Comparison of ENCODE assay signal across 3 cellular contexts in the genomic region with DNA sequence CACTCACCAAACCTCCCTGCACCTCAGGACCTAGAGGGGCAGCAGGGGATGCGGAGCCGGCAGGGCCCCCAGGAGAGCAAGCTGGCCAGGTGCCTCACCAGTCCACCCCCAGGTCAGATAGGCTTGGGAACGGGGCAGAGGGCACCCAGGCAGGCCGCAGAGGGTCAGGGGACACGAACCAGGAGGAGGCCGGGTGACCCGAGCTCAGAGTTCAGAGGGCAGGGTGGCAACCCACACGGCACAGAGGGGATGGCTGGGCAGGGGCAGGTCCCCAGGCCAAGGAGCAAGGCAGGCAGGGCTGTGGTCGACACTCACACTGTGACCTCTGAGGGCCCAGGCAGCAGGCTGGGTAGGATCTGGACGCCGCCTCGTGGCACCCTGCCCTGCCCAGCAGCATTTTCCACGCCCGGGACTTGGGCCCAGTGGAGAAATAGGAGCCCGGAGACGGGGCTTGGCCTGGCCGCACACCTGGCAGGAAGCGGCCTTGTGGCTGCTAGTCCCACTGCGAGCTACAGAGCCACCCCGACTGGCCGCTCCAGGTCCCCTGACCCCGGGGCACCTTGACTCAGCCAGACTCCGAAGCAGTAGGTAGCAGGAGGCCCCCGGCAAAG.
TF ChIP-seq lines count a peak whose summit lies in the region.

No MANE protein-coding gene starts in this region.

TF ChIP-seq in HCT116, 20 proteins besides CTCF, POLR2A, EP300 and RAD21:
- TF ChIP-seq, protein P1, sequence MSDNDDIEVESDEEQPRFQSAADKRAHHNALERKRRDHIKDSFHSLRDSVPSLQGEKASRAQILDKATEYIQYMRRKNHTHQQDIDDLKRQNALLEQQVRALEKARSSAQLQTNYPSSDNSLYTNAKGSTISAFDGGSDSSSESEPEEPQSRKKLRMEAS (IDR thresholded peaks at IDR 0.05), result no peak

TF ChIP-seq in HepG2, 621 proteins besides CTCF, POLR2A, EP300 and RAD21 (continues in another document):
- no peak for TF ChIP-seq CHD2 (IDR thresholded peaks at IDR 0.05; ENCODE audit: low read depth, low read length)
- no peak for TF ChIP-seq ZNF883 (CRISPR knock-in tag; IDR thresholded peaks at IDR 0.05; ENCODE audit: not compliant biosample characterization)
- TF ChIP-seq ZNF12 (CRISPR knock-in tag; IDR thresholded peaks at IDR 0.05), result no peak
- no peak for TF ChIP-seq ZSCAN12 (CRISPR knock-in tag; IDR thresholded peaks at IDR 0.05)
- no peak for TF ChIP-seq ZNF44 (CRISPR knock-in tag; IDR thresholded peaks at IDR 0.05)
- no peak for TF ChIP-seq NR1H2 (CRISPR knock-in tag; IDR thresholded peaks at IDR 0.05; ENCODE audit: borderline replicate concordance, low read depth)
- TF ChIP-seq, protein P2, sequence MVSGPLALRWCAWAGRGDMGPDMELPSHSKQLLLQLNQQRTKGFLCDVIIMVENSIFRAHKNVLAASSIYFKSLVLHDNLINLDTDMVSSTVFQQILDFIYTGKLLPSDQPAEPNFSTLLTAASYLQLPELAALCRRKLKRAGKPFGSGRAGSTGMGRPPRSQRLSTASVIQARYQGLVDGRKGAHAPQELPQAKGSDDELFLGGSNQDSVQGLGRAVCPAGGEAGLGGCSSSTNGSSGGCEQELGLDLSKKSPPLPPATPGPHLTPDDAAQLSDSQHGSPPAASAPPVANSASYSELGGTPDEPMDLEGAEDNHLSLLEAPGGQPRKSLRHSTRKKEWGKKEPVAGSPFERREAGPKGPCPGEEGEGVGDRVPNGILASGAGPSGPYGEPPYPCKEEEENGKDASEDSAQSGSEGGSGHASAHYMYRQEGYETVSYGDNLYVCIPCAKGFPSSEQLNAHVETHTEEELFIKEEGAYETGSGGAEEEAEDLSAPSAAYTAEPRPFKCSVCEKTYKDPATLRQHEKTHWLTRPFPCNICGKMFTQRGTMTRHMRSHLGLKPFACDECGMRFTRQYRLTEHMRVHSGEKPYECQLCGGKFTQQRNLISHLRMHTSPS (CRISPR knock-in tag; IDR thresholded peaks at IDR 0.05; ENCODE audit: low read depth), result peak; percentile 27; the same call in 1 of the 2 replicates
- no peak for TF ChIP-seq RARG (CRISPR knock-in tag; IDR thresholded peaks at IDR 0.05; ENCODE audit: low read depth)
- no peak for TF ChIP-seq HNRNPK (IDR thresholded peaks at IDR 0.05; ENCODE audit: low read depth, low read length, poor library complexity, severe bottlenecking)
- no peak for TF ChIP-seq ZBTB20 (CRISPR knock-in tag; IDR thresholded peaks at IDR 0.05; ENCODE audit: borderline replicate concordance, low read depth)
- TF ChIP-seq, protein P3, sequence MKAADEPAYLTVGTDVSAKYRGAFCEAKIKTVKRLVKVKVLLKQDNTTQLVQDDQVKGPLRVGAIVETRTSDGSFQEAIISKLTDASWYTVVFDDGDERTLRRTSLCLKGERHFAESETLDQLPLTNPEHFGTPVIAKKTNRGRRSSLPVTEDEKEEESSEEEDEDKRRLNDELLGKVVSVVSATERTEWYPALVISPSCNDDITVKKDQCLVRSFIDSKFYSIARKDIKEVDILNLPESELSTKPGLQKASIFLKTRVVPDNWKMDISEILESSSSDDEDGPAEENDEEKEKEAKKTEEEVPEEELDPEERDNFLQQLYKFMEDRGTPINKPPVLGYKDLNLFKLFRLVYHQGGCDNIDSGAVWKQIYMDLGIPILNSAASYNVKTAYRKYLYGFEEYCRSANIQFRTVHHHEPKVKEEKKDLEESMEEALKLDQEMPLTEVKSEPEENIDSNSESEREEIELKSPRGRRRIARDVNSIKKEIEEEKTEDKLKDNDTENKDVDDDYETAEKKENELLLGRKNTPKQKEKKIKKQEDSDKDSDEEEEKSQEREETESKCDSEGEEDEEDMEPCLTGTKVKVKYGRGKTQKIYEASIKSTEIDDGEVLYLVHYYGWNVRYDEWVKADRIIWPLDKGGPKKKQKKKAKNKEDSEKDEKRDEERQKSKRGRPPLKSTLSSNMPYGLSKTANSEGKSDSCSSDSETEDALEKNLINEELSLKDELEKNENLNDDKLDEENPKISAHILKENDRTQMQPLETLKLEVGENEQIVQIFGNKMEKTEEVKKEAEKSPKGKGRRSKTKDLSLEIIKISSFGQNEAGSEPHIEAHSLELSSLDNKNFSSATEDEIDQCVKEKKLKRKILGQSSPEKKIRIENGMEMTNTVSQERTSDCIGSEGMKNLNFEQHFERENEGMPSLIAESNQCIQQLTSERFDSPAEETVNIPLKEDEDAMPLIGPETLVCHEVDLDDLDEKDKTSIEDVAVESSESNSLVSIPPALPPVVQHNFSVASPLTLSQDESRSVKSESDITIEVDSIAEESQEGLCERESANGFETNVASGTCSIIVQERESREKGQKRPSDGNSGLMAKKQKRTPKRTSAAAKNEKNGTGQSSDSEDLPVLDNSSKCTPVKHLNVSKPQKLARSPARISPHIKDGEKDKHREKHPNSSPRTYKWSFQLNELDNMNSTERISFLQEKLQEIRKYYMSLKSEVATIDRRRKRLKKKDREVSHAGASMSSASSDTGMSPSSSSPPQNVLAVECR (CRISPR knock-in tag; IDR thresholded peaks at IDR 0.05; ENCODE audit: borderline replicate concordance), result 0 out of 2 replicates have a peak, but pooled peaks have one; percentile 3
- TF ChIP-seq ZNF558 (CRISPR knock-in tag; IDR thresholded peaks at IDR 0.05; ENCODE audit: borderline replicate concordance), result no peak
- TF ChIP-seq TAF1 (CRISPR knock-in tag; IDR thresholded peaks at IDR 0.05), result no peak
- no peak for TF ChIP-seq ZNF33B (CRISPR knock-in tag; IDR thresholded peaks at IDR 0.05)
- no peak for TF ChIP-seq ESRRA (CRISPR knock-in tag; IDR thresholded peaks at IDR 0.05; ENCODE audit: low read depth)
- no peak for TF ChIP-seq STAT5B (CRISPR knock-in tag; IDR thresholded peaks at IDR 0.05)
- no peak for TF ChIP-seq PAX8 (CRISPR knock-in tag; IDR thresholded peaks at IDR 0.05; ENCODE audit: borderline replicate concordance)
- no peak for TF ChIP-seq JDP2 (CRISPR knock-in tag; IDR thresholded peaks at IDR 0.05; ENCODE audit: borderline replicate concordance)
- no peak for TF ChIP-seq BRCA1 (CRISPR knock-in tag; IDR thresholded peaks at IDR 0.05)
- TF ChIP-seq ZBTB38 (CRISPR knock-in tag; IDR thresholded peaks at IDR 0.05), result no peak
- no peak for TF ChIP-seq YEATS4 (CRISPR knock-in tag; IDR thresholded peaks at IDR 0.05; ENCODE audit: borderline replicate concordance)
- TF ChIP-seq MEIS2 (CRISPR knock-in tag; IDR thresholded peaks at IDR 0.05), result no peak
- no peak for TF ChIP-seq ELF4 (CRISPR knock-in tag; IDR thresholded peaks at IDR 0.05; ENCODE audit: borderline replicate concordance)
- TF ChIP-seq GATA4 (IDR thresholded peaks at IDR 0.05; ENCODE audit: borderline replicate concordance, low read depth), result no peak
- TF ChIP-seq, protein P4, sequence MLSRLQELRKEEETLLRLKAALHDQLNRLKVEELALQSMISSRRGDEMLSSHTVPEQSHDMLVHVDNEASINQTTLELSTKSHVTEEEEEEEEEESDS (CRISPR knock-in tag; IDR thresholded peaks at IDR 0.05; ENCODE audit: borderline replicate concordance), result no peak
- TF ChIP-seq ZNF747 (CRISPR knock-in tag; IDR thresholded peaks at IDR 0.05; ENCODE audit: borderline replicate concordance), result no peak
- TF ChIP-seq ISL2 (CRISPR knock-in tag; IDR thresholded peaks at IDR 0.05), result no peak
- no peak for TF ChIP-seq HOXA5 (CRISPR knock-in tag; IDR thresholded peaks at IDR 0.05)

TF ChIP-seq in SK-N-SH treated with all-trans-retinoic acid at 6 μM for 48 hours, 23 proteins besides CTCF, POLR2A, EP300 and RAD21:
- TF ChIP-seq SNAI2 (CRISPR knock-in tag; IDR thresholded peaks at IDR 0.05), result no peak
- TF ChIP-seq, protein P5, sequence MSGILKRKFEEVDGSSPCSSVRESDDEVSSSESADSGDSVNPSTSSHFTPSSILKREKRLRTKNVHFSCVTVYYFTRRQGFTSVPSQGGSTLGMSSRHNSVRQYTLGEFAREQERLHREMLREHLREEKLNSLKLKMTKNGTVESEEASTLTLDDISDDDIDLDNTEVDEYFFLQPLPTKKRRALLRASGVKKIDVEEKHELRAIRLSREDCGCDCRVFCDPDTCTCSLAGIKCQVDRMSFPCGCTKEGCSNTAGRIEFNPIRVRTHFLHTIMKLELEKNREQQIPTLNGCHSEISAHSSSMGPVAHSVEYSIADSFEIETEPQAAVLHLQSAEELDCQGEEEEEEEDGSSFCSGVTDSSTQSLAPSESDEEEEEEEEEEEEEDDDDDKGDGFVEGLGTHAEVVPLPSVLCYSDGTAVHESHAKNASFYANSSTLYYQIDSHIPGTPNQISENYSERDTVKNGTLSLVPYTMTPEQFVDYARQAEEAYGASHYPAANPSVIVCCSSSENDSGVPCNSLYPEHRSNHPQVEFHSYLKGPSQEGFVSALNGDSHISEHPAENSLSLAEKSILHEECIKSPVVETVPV (CRISPR knock-in tag; IDR thresholded peaks at IDR 0.05), result no peak
- no peak for TF ChIP-seq OSR1 (CRISPR knock-in tag; IDR thresholded peaks at IDR 0.05)
- TF ChIP-seq, protein P6, sequence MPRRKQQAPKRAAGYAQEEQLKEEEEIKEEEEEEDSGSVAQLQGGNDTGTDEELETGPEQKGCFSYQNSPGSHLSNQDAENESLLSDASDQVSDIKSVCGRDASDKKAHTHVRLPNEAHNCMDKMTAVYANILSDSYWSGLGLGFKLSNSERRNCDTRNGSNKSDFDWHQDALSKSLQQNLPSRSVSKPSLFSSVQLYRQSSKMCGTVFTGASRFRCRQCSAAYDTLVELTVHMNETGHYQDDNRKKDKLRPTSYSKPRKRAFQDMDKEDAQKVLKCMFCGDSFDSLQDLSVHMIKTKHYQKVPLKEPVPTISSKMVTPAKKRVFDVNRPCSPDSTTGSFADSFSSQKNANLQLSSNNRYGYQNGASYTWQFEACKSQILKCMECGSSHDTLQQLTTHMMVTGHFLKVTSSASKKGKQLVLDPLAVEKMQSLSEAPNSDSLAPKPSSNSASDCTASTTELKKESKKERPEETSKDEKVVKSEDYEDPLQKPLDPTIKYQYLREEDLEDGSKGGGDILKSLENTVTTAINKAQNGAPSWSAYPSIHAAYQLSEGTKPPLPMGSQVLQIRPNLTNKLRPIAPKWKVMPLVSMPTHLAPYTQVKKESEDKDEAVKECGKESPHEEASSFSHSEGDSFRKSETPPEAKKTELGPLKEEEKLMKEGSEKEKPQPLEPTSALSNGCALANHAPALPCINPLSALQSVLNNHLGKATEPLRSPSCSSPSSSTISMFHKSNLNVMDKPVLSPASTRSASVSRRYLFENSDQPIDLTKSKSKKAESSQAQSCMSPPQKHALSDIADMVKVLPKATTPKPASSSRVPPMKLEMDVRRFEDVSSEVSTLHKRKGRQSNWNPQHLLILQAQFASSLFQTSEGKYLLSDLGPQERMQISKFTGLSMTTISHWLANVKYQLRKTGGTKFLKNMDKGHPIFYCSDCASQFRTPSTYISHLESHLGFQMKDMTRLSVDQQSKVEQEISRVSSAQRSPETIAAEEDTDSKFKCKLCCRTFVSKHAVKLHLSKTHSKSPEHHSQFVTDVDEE (CRISPR knock-in tag; IDR thresholded peaks at IDR 0.05), result no peak
TF ChIP-seq in SK-N-SH treated with all-trans-retinoic acid at 6 μM for 48 hours: peak in this region for 0.
